16 cellular contexts compared by ENCODE assay signal in the genomic region with DNA sequence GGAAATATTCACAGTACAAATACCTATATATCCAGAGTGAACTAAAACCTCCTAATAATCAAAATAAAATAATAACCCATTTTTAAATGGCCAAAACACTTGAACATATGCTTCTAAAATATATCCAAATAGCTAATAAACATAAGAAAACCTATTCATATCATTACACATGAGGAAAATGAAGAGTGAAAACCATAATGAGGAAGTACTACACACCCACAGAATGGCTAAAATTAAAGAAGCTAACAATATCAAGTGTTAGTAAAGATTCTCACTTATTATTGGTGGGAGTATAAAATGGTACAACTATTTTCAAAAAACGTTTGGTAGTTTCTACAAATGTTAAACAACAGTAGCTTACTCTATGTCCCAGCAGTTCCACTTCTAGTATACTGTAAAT.
"Had no signal": no experiment of that assay in that cellular context is flagged by ENCODE, and none has a peak within 500 bp of the region (broad histone marks: within the 10 kb centered on the region; RNA-seq: fewer than 3 reads in every experiment).

No MANE protein-coding gene starts in this region.

- H3K36me3 ChIP-seq: esophagus squamous epithelium, gastroesophageal sphincter, ovary, suprapubic skin, thyroid gland had no signal

- H3K27me3 ChIP-seq: esophagus squamous epithelium, gastroesophageal sphincter, ovary, suprapubic skin, thyroid gland had no signal

- H3K4me3 ChIP-seq: esophagus squamous epithelium, gastroesophageal sphincter, ovary, suprapubic skin, thyroid gland had no signal

- DNase-seq: dermis blood vessel endothelial cell; esophagus squamous epithelium; glutamatergic neuron; islet precursor cell; mammary epithelial cell; naive thymus-derived CD8-positive, alpha-beta T cell; ovary; right cardiac atrium; stimulated activated CD4-positive, alpha-beta T cell treated with anti-CD3 and anti-CD28 coated beads, Interleukin-4, amount 100 ng/mL, for 1 hour; stimulated activated CD8-positive, alpha-beta memory T cell treated with anti-CD3 and anti-CD28 coated beads, Interleukin-4, amount 100 ng/mL, for 48 hours; stimulated activated naive CD8-positive, alpha-beta T cell treated with anti-CD3 and anti-CD28 coated beads, Interleukin-15, Interleukin-2, amounts not matched to agents 100 U/mL and 50 U/mL, for 24 hours; thyroid gland had no signal

- H3K9me3 ChIP-seq: esophagus squamous epithelium, gastroesophageal sphincter, ovary, suprapubic skin, thyroid gland had no signal

- ATAC-seq: gastroesophageal sphincter; left lobe of liver; naive thymus-derived CD8-positive, alpha-beta T cell; right cardiac atrium; stimulated activated effector memory CD8-positive, alpha-beta T cell treated with anti-CD3 and anti-CD28 coated beads, Interleukin-12 subunit alpha, Interleukin-12 subunit beta, amount 100 ng/mL, for 72 hours; stimulated activated naive CD8-positive, alpha-beta T cell treated with anti-CD3 and anti-CD28 coated beads, Interleukin-15, Interleukin-2, amounts not matched to agents 100 U/mL and 50 U/mL, for 24 hours had no signal

- H3K4me1 ChIP-seq: esophagus squamous epithelium, gastroesophageal sphincter, suprapubic skin, thyroid gland had no signal

- H3K27ac ChIP-seq: esophagus squamous epithelium, gastroesophageal sphincter, ovary, suprapubic skin, thyroid gland had no signal
